In genomic region chr12:110561471-110562201, GRCh38 we compare ENCODE assay signal across 12 cellular contexts. TPM values are rescaled to one million over a fixed set of nuclear protein-coding genes. Genes with fewer than 3 reads are reported as not detected.
DNase-seq lines count a peak whose midpoint lies in the region; ATAC-seq, FAIRE-seq and TF ChIP-seq lines count a peak whose summit lies in the region.
"Had no signal": no experiment of that assay in that cellular context is flagged by ENCODE, and none has a peak within 500 bp of the region (broad histone marks: within the 10 kb centered on the region; RNA-seq: fewer than 3 reads in every experiment).

No MANE protein-coding gene starts in this region.

- no peaks in the 10 kb centered on the region for H3K9me3 Mint-ChIP-seq in H9
- H3K9me3 Mint-ChIP-seq in natural killer cell = no peaks in the 10 kb centered on the region

- WGBS in H9 (ENCODE audit: extremely low coverage, insufficient read length, low lambda C conversion rate) = no CpG with 5 or more reads among the region's 15 CpGs
- WGBS in adrenal gland, 4 donors = 81 to 88% (median 84%) methylated on average over 15 of the region's 15 CpGs

- DNase-seq in AG10803 (ENCODE audit: low read depth) (peak; percentile 87), H9 (no peak), adrenal gland (no peak), natural killer cell (no peak), ureter (ENCODE audit: low spot score) (no peak), H54 (ENCODE audit: insufficient read length, low spot score) (no peak), NOMO-1 treated with dmso at 0.1 percent for 144 hours (lab: John Stamatoyannopoulos, UW; ENCODE audit: unreplicated experiment) (no peak)
- DNase-seq in central memory CD4-positive, alpha-beta T cell = no peak
- DNase-seq: activated CD8-positive, alpha-beta memory T cell treated with anti-CD3 and anti-CD28 coated beads, Interleukin-2, amount 50 U/mL, for 4 hours; NCI-H2171 treated with DMSO at 0.1 percent for 48 hours; SIG-M5 had no signal

- H3K4me1 Mint-ChIP-seq in H9 (peaks cover 4 to 5% of the 10 kb centered on the region in 2 experiments), natural killer cell (peaks cover 68 to 69% of the 10 kb centered on the region in 2 donors)

- H3K79me2 ChIP-seq in H9 (ENCODE audit: insufficient read depth, low read length) = peaks cover 7% of the 10 kb centered on the region

- no peak overlapping the region for H3K9ac ChIP-seq in H9 (ENCODE audit: extremely low read depth, insufficient read length, low read length)

- H3K27ac Mint-ChIP-seq in H9 (peak overlapping the region; percentile 19 to 65 (median 52); a peak in 5 of 7 replicates), natural killer cell (peak overlapping the region; percentile 90)

- no peaks in the 10 kb centered on the region for H3K9me3 ChIP-seq in H9 (ENCODE audit: control insufficient read depth, low read depth, low read length)
- no peaks in the 10 kb centered on the region for H3K9me3 ChIP-seq in adrenal gland (replicated peaks in 1 of 3)

- H4K8ac ChIP-seq in H9 (replicated peaks; ENCODE audit: insufficient read length, low read depth, low read length) = no peak overlapping the region

- no peak overlapping the region for H3T11ph ChIP-seq in H9 (ENCODE audit: low read length)

- intact Hi-C loops in adrenal gland (cut with DNase I) = no loop called here
- intact Hi-C loops in natural killer cell (cut with micrococcal nuclease) = no loop called here

- H3K79me1 ChIP-seq in H9 (ENCODE audit: insufficient read depth, low read depth, low read length, poor library complexity, severe bottlenecking) = peaks cover 6% of the 10 kb centered on the region

- H2BK120ac ChIP-seq in H9 (ENCODE audit: low read depth, low read length, poor library complexity, severe bottlenecking) = no peak overlapping the region

- H3K36me3 Mint-ChIP-seq in H9 (ENCODE audit: insufficient read depth in 1 of 3, low read depth in 3 of 3) = no peaks in the 10 kb centered on the region
- no peaks in the 10 kb centered on the region for H3K36me3 Mint-ChIP-seq in natural killer cell

- peak in 2 of 3 donors; percentile 13 to 22 for ATAC-seq in natural killer cell

- H3K23ac ChIP-seq in H9 (ENCODE audit: insufficient read length, low read depth, low read length) = no peak overlapping the region

- H3K4me3 ChIP-seq in AG10803 (ENCODE audit: low read length) (no peak overlapping the region; the same call in 1 of the 2 replicates), adrenal gland (no peak overlapping the region)

- no peak overlapping the region for H3K18ac ChIP-seq in H9 (ENCODE audit: insufficient read length, low read depth, low read length)

- no peak for FAIRE-seq in H54 (lab: Jason Lieb, UNC)
- FAIRE-seq: D721Med had no signal

- H3K27me3 Mint-ChIP-seq in H9 (ENCODE audit: low read depth) (no peaks in the 10 kb centered on the region), natural killer cell (ENCODE audit: low read depth in 2 of 2) (no peaks in the 10 kb centered on the region)

- no peaks in the 10 kb centered on the region for H3K27me3 ChIP-seq in H9 (ENCODE audit: insufficient read depth, low read length)
- H3K27me3 ChIP-seq in adrenal gland = no peaks in the 10 kb centered on the region

- TF ChIP-seq CTCF in AG10803 (conservative IDR thresholded peaks at IDR 0.05; ENCODE audit: low read length) = no peak
- no peak for TF ChIP-seq CTCF in H9 (conservative IDR thresholded peaks at IDR 0.05)
- TF ChIP-seq CTCF in adrenal gland (IDR thresholded peaks at IDR 0.05) = no peak
- TF ChIP-seq CTCF in natural killer cell (IDR thresholded peaks at IDR 0.05) = no peak

- H3K27ac ChIP-seq in H9 (ENCODE audit: insufficient read length, low read depth, low read length) = no peak overlapping the region
- H3K27ac ChIP-seq in adrenal gland = peak overlapping the region in 3 of 5 donors; percentile 1 to 26 (median 13)

- no peak overlapping the region for H2BK5ac ChIP-seq in H9 (ENCODE audit: insufficient read length, low read length)

- no peaks in the 10 kb centered on the region for H3K23me2 ChIP-seq in H9 (ENCODE audit: insufficient read length, low read depth, low read length, poor library complexity, severe bottlenecking)

- no peak overlapping the region for H2BK20ac ChIP-seq in H9 (ENCODE audit: low read depth, low read length, poor library complexity, severe bottlenecking)

- H3K4ac ChIP-seq in H9 (ENCODE audit: low read depth, low read length) = no peak overlapping the region

- no peak overlapping the region for H4K91ac ChIP-seq in H9 (ENCODE audit: insufficient read length, low read depth, low read length)

- no peak overlapping the region for H4K5ac ChIP-seq in H9 (ENCODE audit: insufficient read length, low read depth, low read length)

- H3K4me2 ChIP-seq in H9 (ENCODE audit: insufficient read depth, insufficient read length, low read length) = no peak overlapping the region

- no peak for TF ChIP-seq POLR2A in adrenal gland (IDR thresholded peaks at IDR 0.05)
- TF ChIP-seq POLR2A in H54 (IDR thresholded peaks at IDR 0.05; ENCODE audit: low read depth, low read length) = no peak

- no peaks in the 10 kb centered on the region for H4K20me1 ChIP-seq in H9 (ENCODE audit: control insufficient read depth, insufficient read depth, insufficient read length)

- no peak overlapping the region for H2AK5ac ChIP-seq in H9 (ENCODE audit: insufficient read length, low read length)

- H3K4me1 ChIP-seq in H9 (ENCODE audit: insufficient read depth, low read length) (no peaks in the 10 kb centered on the region), adrenal gland (replicated peaks in 1 of 2) (peaks cover 57 to 73% of the 10 kb centered on the region in 2 donors)

- H3K14ac ChIP-seq in H9 (ENCODE audit: insufficient read depth, low read length) = no peak overlapping the region

- H2BK15ac ChIP-seq in H9 (ENCODE audit: low read depth, low read length) = no peak overlapping the region

- no peaks in the 10 kb centered on the region for H3K36me3 ChIP-seq in adrenal gland (replicated peaks in 1 of 2)

- H3K4me3 Mint-ChIP-seq in H9 (no peak overlapping the region), natural killer cell (peak overlapping the region; percentile 64)

- no peak overlapping the region for H2BK12ac ChIP-seq in H9 (ENCODE audit: insufficient read length, low read depth, low read length)

- no peak overlapping the region for H3K56ac ChIP-seq in H9 (ENCODE audit: insufficient read length, low read depth, low read length)

- H2AFZ ChIP-seq in H9 (ENCODE audit: low read length) = no peak overlapping the region

RNA-seq across cellular contexts. Expression of gene PPTC7, which starts 21.5 kb away (rescaled TPM):
- 15.7 and 15.8 TPM in 2 replicates for total RNA-seq in H9 (2021)
- 10 to 100 TPM; 13.9 to 29.9 (median 23.5) TPM for total RNA-seq in adrenal gland
- polyA plus RNA-seq in adrenal gland = 10 to 100 TPM in 1 of 3 donors, 1 to 10 TPM in 2; 7.1 to 43.4 (median 7.9) TPM
- total RNA-seq in natural killer cell = 10 to 100 TPM; 44.0 to 52.7 (median 48.0) TPM
- 26.1 TPM for total RNA-seq in ureter

RNA-seq across cellular contexts. Expression of gene TCTN1, which starts 52.3 kb away (rescaled TPM):
- total RNA-seq in H9 (2021) = 10.9 and 11.1 TPM in 2 replicates
- total RNA-seq in adrenal gland = 10 to 100 TPM; 37.3 to 79.4 (median 49.7) TPM
- 100 to 1,000 TPM in 2 of 3 donors, 10 to 100 TPM in 1; 69.3 to 174 (median 142) TPM for polyA plus RNA-seq in adrenal gland
- 1 to 10 TPM; 4.3 to 6.6 (median 5.2) TPM for total RNA-seq in natural killer cell
- total RNA-seq in ureter = 50.0 TPM

RNA-seq across cellular contexts. Expression of gene RAD9B, which starts 59.5 kb away (rescaled TPM):
- total RNA-seq in H9 (2021) (0.22 TPM in 1 of 2 replicates, not detected in the other), adrenal gland (1 to 10 TPM in 2 of 8 donors, under 1 TPM in 5, not detected in 1; 0.14 to 3.6 (median 0.46) TPM), natural killer cell (1 to 10 TPM in 1 of 3 donors, under 1 TPM in 2; 0.18 to 1.8 (median 0.91) TPM), ureter (0.57 TPM)
- polyA plus RNA-seq in adrenal gland = under 1 TPM; 0.20 to 0.24 (median 0.22) TPM

RNA-seq across cellular contexts. Expression of gene VPS29, which starts 59.7 kb away (rescaled TPM):
- total RNA-seq in H9 (2021) = 77.6 and 81.5 TPM in 2 replicates
- 100 to 1,000 TPM in 4 of 8 donors, 10 to 100 TPM in 4; 56.7 to 263 (median 98.5) TPM for total RNA-seq in adrenal gland
- polyA plus RNA-seq in adrenal gland = 100 to 1,000 TPM; 119 to 200 (median 140) TPM
- total RNA-seq in natural killer cell = 100 to 1,000 TPM in 1 of 3 donors, 10 to 100 TPM in 2; 94.3 to 115 (median 99.6) TPM
- total RNA-seq in ureter = 120 TPM
